9 cellular contexts compared by ENCODE assay signal in genomic region chr18:7390731-7391492, GRCh38.
"Had no signal": no experiment of that assay in that cellular context is flagged by ENCODE, and none has a peak within 500 bp of the region (broad histone marks: within the 10 kb centered on the region; RNA-seq: fewer than 3 reads in every experiment).

No MANE protein-coding gene starts in this region.

- H3K4me3 Mint-ChIP-seq: HFFc6 had no signal

- H3K36me3 ChIP-seq: HAP-1 had no signal

- H3K27ac Mint-ChIP-seq: HFFc6, IgD-negative memory B cell had no signal

- H3K27me3 Mint-ChIP-seq: IgD-negative memory B cell had no signal

- H3K9me3 ChIP-seq: HAP-1 had no signal

- H3K9me3 Mint-ChIP-seq: HFFc6 had no signal

- ATAC-seq: HCT116, HepG2 had no signal

- H2AFZ ChIP-seq: GM23248 had no signal

- DNase-seq: GM23248, GOT3, H7, HFFc6 had no signal

- H3K4me1 ChIP-seq: HAP-1 had no signal

- H3K4me3 ChIP-seq: GM23248, HAP-1 had no signal

- H3K9ac ChIP-seq: GM23248 had no signal

- H3K27ac ChIP-seq: GM23248, HL-60 had no signal
